34 cellular contexts compared by ENCODE assay signal in the genomic region with DNA sequence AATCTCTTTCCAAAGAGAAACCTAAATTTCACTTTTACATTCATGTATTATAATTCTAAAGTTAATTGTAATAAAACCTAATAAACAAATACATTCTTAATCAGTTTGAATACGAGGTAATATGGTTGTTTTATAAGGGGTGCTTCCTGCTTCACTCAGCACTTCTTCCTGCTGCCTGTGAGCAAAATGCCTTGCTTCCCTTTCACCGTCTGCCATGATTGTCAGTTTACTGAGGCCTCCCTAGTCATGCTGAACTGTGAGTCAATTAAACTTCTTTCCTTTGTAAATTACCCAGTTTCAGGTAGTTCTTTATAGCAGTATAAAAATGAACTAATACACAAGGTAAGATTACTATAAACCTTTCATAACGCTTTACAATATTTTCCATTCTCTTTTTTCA.
"Had no signal": no experiment of that assay in that cellular context is flagged by ENCODE, and none has a peak within 500 bp of the region (broad histone marks: within the 10 kb centered on the region; RNA-seq: fewer than 3 reads in every experiment).

No MANE protein-coding gene starts in this region.

- H3K79me2 ChIP-seq: parathyroid adenoma had no signal

- H3K27me3 ChIP-seq: adrenal gland, body of pancreas, sigmoid colon, stomach, thyroid gland, upper lobe of left lung had no signal

- FAIRE-seq: colon, frontal cortex, kidney, small intestine had no signal

- H2AFZ ChIP-seq: parathyroid adenoma had no signal

- DNase-seq: activated CD4-positive, alpha-beta T cell treated with anti-CD3 and anti-CD28 coated beads for 36 hours; activated CD4-positive, CD25-positive, alpha-beta regulatory T cell; activated CD8-positive, alpha-beta memory T cell treated with anti-CD3 and anti-CD28 coated beads, Interleukin-2, amount 10 ng/mL, durations not matched to agents 7 days and 5 days; activated CD8-positive, alpha-beta T cell treated with anti-CD3 and anti-CD28 coated beads, Interleukin-2, amount 10 ng/mL, durations not matched to agents 7 days and 5 days; activated naive CD4-positive, alpha-beta T cell; activated naive CD8-positive, alpha-beta T cell treated with anti-CD3 and anti-CD28 coated beads for 36 hours; activated T-cell treated with anti-CD3 and anti-CD28 coated beads, Interleukin-2, amount 50 U/mL, for 48 hours; adrenal gland; aorta; body of pancreas; dermis blood vessel endothelial cell; effector CD8-positive, alpha-beta T cell; glutamatergic neuron; immature natural killer cell; kidney; left colon; mammary epithelial cell; naive B cell; occipital lobe; psoas muscle; sigmoid colon; small intestine; stimulated activated CD4-positive, alpha-beta T cell treated with anti-CD3 and anti-CD28 coated beads, Interleukin-1b, Interleukin-23, amount 100 ng/mL, for 48 hours; stimulated activated naive B cell treated with anti-CD40 and anti-IgM and Interleukin-4, amounts not matched to agents 10 μg/mL and 1 μg/mL and 100 μg/mL, for 72 hours; stomach; T-helper 17 cell; T1000; thyroid gland; upper lobe of left lung had no signal

- H3K4me3 ChIP-seq: adrenal gland, body of pancreas, psoas muscle, sigmoid colon, stomach, thyroid gland, upper lobe of left lung had no signal

- H3K4me1 Mint-ChIP-seq: activated CD4-positive, alpha-beta T cell treated with anti-CD3 and anti-CD28 coated beads for 36 hours; activated CD8-positive, alpha-beta memory T cell treated with anti-CD3 and anti-CD28 coated beads, Interleukin-2, amount 10 ng/mL, durations not matched to agents 7 days and 5 days; activated naive CD8-positive, alpha-beta T cell treated with anti-CD3 and anti-CD28 coated beads for 36 hours; immature natural killer cell; naive B cell; stimulated activated naive B cell treated with anti-CD40 and anti-IgM and Interleukin-4, amounts not matched to agents 10 μg/mL and 1 μg/mL and 100 μg/mL, for 72 hours; T-helper 17 cell had no signal

- H3K9me3 Mint-ChIP-seq: mesothelial cell of epicardium had no signal

- H3K4me1 ChIP-seq: adrenal gland, body of pancreas, parathyroid adenoma, psoas muscle, sigmoid colon, stomach, upper lobe of left lung had no signal

- H3K36me3 ChIP-seq: adrenal gland, sigmoid colon, stomach, thyroid gland, upper lobe of left lung had no signal

- H3K27ac ChIP-seq: adrenal gland, body of pancreas, parathyroid adenoma, psoas muscle, sigmoid colon, stomach, thyroid gland, upper lobe of left lung had no signal

- H3K27me3 Mint-ChIP-seq: activated CD4-positive, alpha-beta T cell treated with anti-CD3 and anti-CD28 coated beads for 36 hours; activated CD8-positive, alpha-beta memory T cell treated with anti-CD3 and anti-CD28 coated beads, Interleukin-2, amount 10 ng/mL, durations not matched to agents 7 days and 5 days; activated naive CD8-positive, alpha-beta T cell treated with anti-CD3 and anti-CD28 coated beads for 36 hours; naive B cell; stimulated activated naive B cell treated with anti-CD40 and anti-IgM and Interleukin-4, amounts not matched to agents 10 μg/mL and 1 μg/mL and 100 μg/mL, for 72 hours; T-helper 17 cell had no signal

- H3K36me3 Mint-ChIP-seq: activated CD8-positive, alpha-beta memory T cell treated with anti-CD3 and anti-CD28 coated beads, Interleukin-2, amount 10 ng/mL, durations not matched to agents 7 days and 5 days; activated naive CD8-positive, alpha-beta T cell treated with anti-CD3 and anti-CD28 coated beads for 36 hours; immature natural killer cell; mesothelial cell of epicardium; naive B cell; stimulated activated naive B cell treated with anti-CD40 and anti-IgM and Interleukin-4, amounts not matched to agents 10 μg/mL and 1 μg/mL and 100 μg/mL, for 72 hours had no signal

- ATAC-seq: activated CD4-positive, alpha-beta T cell treated with anti-CD3 and anti-CD28 coated beads for 36 hours; activated CD8-positive, alpha-beta memory T cell treated with anti-CD3 and anti-CD28 coated beads, Interleukin-2, amount 10 ng/mL, durations not matched to agents 7 days and 5 days; activated CD8-positive, alpha-beta T cell treated with anti-CD3 and anti-CD28 coated beads, Interleukin-2, amount 10 ng/mL, durations not matched to agents 7 days and 5 days; body of pancreas; left colon; psoas muscle; stimulated activated naive B cell treated with anti-CD40 and anti-IgM and Interleukin-4, amounts not matched to agents 10 μg/mL and 1 μg/mL and 100 μg/mL, for 72 hours; T-helper 17 cell had no signal

- H3K4me3 Mint-ChIP-seq: activated CD4-positive, alpha-beta T cell treated with anti-CD3 and anti-CD28 coated beads for 36 hours; activated CD8-positive, alpha-beta memory T cell treated with anti-CD3 and anti-CD28 coated beads, Interleukin-2, amount 10 ng/mL, durations not matched to agents 7 days and 5 days; activated CD8-positive, alpha-beta T cell treated with anti-CD3 and anti-CD28 coated beads, Interleukin-2, amount 10 ng/mL, durations not matched to agents 7 days and 5 days; activated naive CD8-positive, alpha-beta T cell treated with anti-CD3 and anti-CD28 coated beads for 36 hours; immature natural killer cell; mesothelial cell of epicardium; naive B cell; stimulated activated naive B cell treated with anti-CD40 and anti-IgM and Interleukin-4, amounts not matched to agents 10 μg/mL and 1 μg/mL and 100 μg/mL, for 72 hours; T-helper 17 cell had no signal

- H3K27ac Mint-ChIP-seq: activated CD4-positive, alpha-beta T cell treated with anti-CD3 and anti-CD28 coated beads for 36 hours; activated CD8-positive, alpha-beta memory T cell treated with anti-CD3 and anti-CD28 coated beads, Interleukin-2, amount 10 ng/mL, durations not matched to agents 7 days and 5 days; activated CD8-positive, alpha-beta T cell treated with anti-CD3 and anti-CD28 coated beads, Interleukin-2, amount 10 ng/mL, durations not matched to agents 7 days and 5 days; activated naive CD8-positive, alpha-beta T cell treated with anti-CD3 and anti-CD28 coated beads for 36 hours; activated T-helper 2 cell treated with anti-CD3 and anti-CD28 coated beads, Interferon-gamma antibody, Interleukin-2, Interleukin-4, amounts not matched to agents 10 μg/mL and 5 μg/mL and 100 μg/mL, durations not matched to agents 14 hours and 24 hours and 36 hours; immature natural killer cell; mesothelial cell of epicardium; naive B cell; stimulated activated naive B cell treated with anti-CD40 and anti-IgM and Interleukin-4, amounts not matched to agents 10 μg/mL and 1 μg/mL and 100 μg/mL, for 72 hours; T-helper 17 cell had no signal

- H3K9me3 ChIP-seq: adrenal gland, body of pancreas, psoas muscle, sigmoid colon, thyroid gland, upper lobe of left lung had no signal

- H3K9ac ChIP-seq: parathyroid adenoma had no signal
